In genomic region chr19:46862504-46862835, GRCh38 we compare ENCODE assay signal across 9 cellular contexts. TPM values are rescaled to one million over a fixed set of nuclear protein-coding genes. Genes with fewer than 3 reads are reported as not detected.
A peak's percentile ranks its signal among the peaks of the same experiment; 100 is the strongest.
DNase-seq lines count a peak whose midpoint lies in the region; ATAC-seq, FAIRE-seq and TF ChIP-seq lines count a peak whose summit lies in the region.
"Had no signal": no experiment of that assay in that cellular context is flagged by ENCODE, and none has a peak within 500 bp of the region (broad histone marks: within the 10 kb centered on the region; RNA-seq: fewer than 3 reads in every experiment).

No MANE protein-coding gene starts in this region.

- H3K4me1 ChIP-seq in breast epithelium (peaks cover 0 to 19% of the 10 kb centered on the region in 2 donors), lower lobe of right lung (peaks cover 69% of the 10 kb centered on the region), upper lobe of left lung (peaks cover 51 to 73% (median 62%) of the 10 kb centered on the region in 4 donors)

- no peak for TF ChIP-seq EP300 in upper lobe of left lung (IDR thresholded peaks at IDR 0.05)

- no peak overlapping the region for H3K4me3 Mint-ChIP-seq in MCF 10A (ENCODE audit: unreplicated experiment)

- POLR2A ChIA-PET in MCF 10A (lab: Yijun Ruan, JAX): interaction anchor here (0.5 to 5.9 kb wide), 16 partner anchors 12 to 262 kb away, joined by 3 to 59 read pairs (median 8); partner anchors contain the start of genes AP2S1, CALM3, SLC1A5 and ZC3H4

- TF ChIP-seq POLR2A in breast epithelium (IDR thresholded peaks at IDR 0.05): no peak
- TF ChIP-seq POLR2A in upper lobe of left lung (IDR thresholded peaks at IDR 0.05): no peak

- peaks cover 27% of the 10 kb centered on the region for H3K4me1 Mint-ChIP-seq in MCF 10A (ENCODE audit: insufficient read depth, unreplicated experiment)

- no peaks in the 10 kb centered on the region for H3K9me3 Mint-ChIP-seq in MCF 10A (ENCODE audit: unreplicated experiment)

- CTCF ChIA-PET in MCF 10A (lab: Yijun Ruan, JAX): interaction anchor here (0.6 to 1.6 kb wide), 4 partner anchors 11 to 150 kb away, joined by 3 to 16 read pairs (median 7); no protein-coding TSS in a partner anchor

- H3K27me3 ChIP-seq in breast epithelium (no peaks in the 10 kb centered on the region), bronchial epithelial cell (ENCODE audit: control insufficient read depth, insufficient read depth, low read length) (no peaks in the 10 kb centered on the region), lower lobe of right lung (ENCODE audit: low read depth) (no peaks in the 10 kb centered on the region), upper lobe of left lung (no peaks in the 10 kb centered on the region)

- H3K27me3 Mint-ChIP-seq in MCF 10A (ENCODE audit: insufficient read depth, unreplicated experiment): no peaks in the 10 kb centered on the region

- no peak for DNase-seq in breast epithelium (ENCODE audit: low spot score in 2 of 2)
- DNase-seq in MCF 10A (ENCODE audit: unreplicated experiment): no peak
- no peak for DNase-seq in bronchial epithelial cell (ENCODE audit: low read depth)
- no peak for DNase-seq in lower lobe of right lung
- no peak for DNase-seq in upper lobe of left lung
- no peak for DNase-seq in activated naive CD4-positive, alpha-beta T cell treated with Interleukin-2 at 50 U/mL for 16 hours
- DNase-seq: stimulated activated CD4-positive, alpha-beta T cell treated with anti-CD3 and anti-CD28 coated beads, Interleukin-4, amount 100 ng/mL, for 1 hour had no signal

- no peak overlapping the region for H3K27ac Mint-ChIP-seq in MCF 10A (ENCODE audit: low read depth, unreplicated experiment)

- BruUV-seq in MCF 10A (replicated peaks; lab: Mats Ljungman, UMichigan): no TSS peak

- intact Hi-C loops in breast epithelium (cut with DNase I; ENCODE audit: low total_unique reads): no loop called here
- intact Hi-C loops in MCF 10A (cut with micrococcal nuclease): loop anchor here (5.0 kb wide), 1 partner anchor 270 kb away; the partner anchor contains the start of gene SAE1
- intact Hi-C loops in lower lobe of right lung (cut with DNase I): loop anchor here (10.0 kb wide), 1 partner anchor 52 kb away; no protein-coding TSS in a partner anchor

- H3K4me3 ChIP-seq in breast epithelium (peak overlapping the region; percentile 58 to 93 (median 77)), bronchial epithelial cell (ENCODE audit: low read depth, low read length) (peak overlapping the region; percentile 93), lower lobe of right lung (peak overlapping the region; percentile 87), upper lobe of left lung (peak overlapping the region; percentile 73 to 90 (median 85))

- FAIRE-seq in bronchial epithelial cell (lab: Jason Lieb, UNC): no peak

- no peaks in the 10 kb centered on the region for H3K9me3 ChIP-seq in breast epithelium
- H3K9me3 ChIP-seq in lower lobe of right lung: no peaks in the 10 kb centered on the region
- H3K9me3 ChIP-seq in upper lobe of left lung: no peaks in the 10 kb centered on the region

- TF ChIP-seq CTCF in breast epithelium (IDR thresholded peaks at IDR 0.05) (no peak), MCF 10A (IDR thresholded peaks at IDR 0.05; ENCODE audit: unreplicated experiment) (no peak), bronchial epithelial cell (IDR thresholded peaks at IDR 0.05; ENCODE audit: insufficient read depth, low read length, severe bottlenecking) (no peak), lower lobe of right lung (IDR thresholded peaks at IDR 0.05) (no peak), upper lobe of left lung (IDR thresholded peaks at IDR 0.05) (no peak)

- WGBS in upper lobe of left lung, 2 donors: 14 to 21% methylated on average over 9 of the region's 9 CpGs

- H3K27ac ChIP-seq in breast epithelium (peak overlapping the region; percentile 93 to 98), lower lobe of right lung (peak overlapping the region; percentile 96), upper lobe of left lung (peak overlapping the region; percentile 90 to 98 (median 96))

- ATAC-seq in lower lobe of right lung (no peak), upper lobe of left lung (ENCODE audit: low FRiP score in 2 of 2) (no peak), HG03520 (IDR thresholded peaks at IDR 0.05; ENCODE audit: unreplicated experiment) (no peak), HG02588 (IDR thresholded peaks at IDR 0.05; ENCODE audit: unreplicated experiment) (no peak)

- no peaks in the 10 kb centered on the region for H3K36me3 Mint-ChIP-seq in MCF 10A (ENCODE audit: insufficient read depth, unreplicated experiment)

- H3K36me3 ChIP-seq in breast epithelium (no peaks in the 10 kb centered on the region), bronchial epithelial cell (ENCODE audit: control insufficient read depth, insufficient read depth, low read length) (peaks cover 2% of the 10 kb centered on the region), lower lobe of right lung (no peaks in the 10 kb centered on the region), upper lobe of left lung (no peaks in the 10 kb centered on the region)

RNA-seq across cellular contexts. Expression of gene ARHGAP35, which starts 1.7 kb away (rescaled TPM):
- total RNA-seq in breast epithelium: 10 to 100 TPM; 44.8 to 61.9 (median 60.3) TPM
- total RNA-seq in MCF 10A (2022): 46.9 and 52.1 TPM in 2 replicates
- 24.0 and 37.1 TPM in 2 replicates for total RNA-seq in bronchial epithelial cell
- total RNA-seq in lower lobe of right lung: 61.6 TPM
- 10 to 100 TPM; 56.0 to 80.6 (median 65.7) TPM for total RNA-seq in upper lobe of left lung

RNA-seq across cellular contexts. Expression of gene AP2S1, which starts 11.8 kb away (rescaled TPM):
- 100 to 1,000 TPM in 2 of 3 donors, 10 to 100 TPM in 1; 63.1 to 108 (median 101) TPM for total RNA-seq in breast epithelium
- total RNA-seq in MCF 10A (2022): 237 and 252 TPM in 2 replicates
- total RNA-seq in bronchial epithelial cell: 120 and 206 TPM in 2 replicates
- total RNA-seq in lower lobe of right lung: 120 TPM
- total RNA-seq in upper lobe of left lung: 100 to 1,000 TPM in 3 of 6 donors, 10 to 100 TPM in 3; 59.7 to 149 (median 113) TPM
